14 cellular contexts compared by ENCODE assay signal in the genomic region with DNA sequence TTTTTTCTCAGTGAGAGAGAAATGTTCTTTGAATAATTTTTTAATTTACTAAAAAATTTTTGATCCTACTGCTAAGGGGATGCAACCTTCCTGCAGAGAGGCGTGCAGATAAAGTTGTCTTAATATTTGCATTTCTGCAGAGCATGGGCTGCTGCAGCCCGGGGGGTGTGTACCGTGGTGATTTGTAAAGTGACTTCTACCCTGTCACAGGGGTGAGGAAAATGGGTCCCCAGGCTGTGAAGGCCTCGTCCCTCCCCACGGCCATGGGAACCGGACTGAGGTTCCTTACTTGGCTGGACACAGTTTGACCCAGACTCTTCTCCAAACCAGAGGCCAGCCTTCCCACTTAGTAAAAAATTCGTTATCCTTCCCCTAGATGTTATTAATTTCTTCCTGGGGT. TPM values are rescaled to one million over a fixed set of nuclear protein-coding genes. Genes with fewer than 3 reads are reported as not detected.
DNase-seq lines count a peak whose midpoint lies in the region; ATAC-seq and TF ChIP-seq lines count a peak whose summit lies in the region.
"Had no signal": no experiment of that assay in that cellular context is flagged by ENCODE, and none has a peak within 500 bp of the region (broad histone marks: within the 10 kb centered on the region; RNA-seq: fewer than 3 reads in every experiment).

No MANE protein-coding gene starts in this region.

- WGBS in right cardiac atrium, result 60% methylated on average over 7 of the region's 7 CpGs

- no peaks in the 10 kb centered on the region for H4K20me1 ChIP-seq in neural progenitor cell (ENCODE audit: low read depth)

- no peaks in the 10 kb centered on the region for H3K27me3 ChIP-seq in right cardiac atrium (ENCODE audit: control insufficient read depth, insufficient read depth)
- no peaks in the 10 kb centered on the region for H3K27me3 ChIP-seq in Peyer's patch
- H3K27me3 ChIP-seq in neural progenitor cell, result no peaks in the 10 kb centered on the region

- H3K9me3 Mint-ChIP-seq in neural progenitor cell, result no peaks in the 10 kb centered on the region

- H3K79me2 ChIP-seq in neural progenitor cell (ENCODE audit: low read depth), result no peaks in the 10 kb centered on the region

- H3K27ac ChIP-seq in right cardiac atrium (ENCODE audit: low read length) (no peak overlapping the region), Peyer's patch (no peak overlapping the region), neural progenitor cell (no peak overlapping the region)

- DNase-seq in cardiac septum (ENCODE audit: low spot score) (peak; percentile 43), right cardiac atrium (no peak), Peyer's patch (peak in 2 of 3 donors; percentile 44 to 45), neural progenitor cell (ENCODE audit: low spot score) (no peak), NCI-H187 (lab: John Stamatoyannopoulos, UW) (no peak), GM13976 (ENCODE audit: low spot score) (no peak)
- no peak for DNase-seq in stimulated activated naive CD4-positive, alpha-beta T cell treated with Interleukin-2 at 50 U/mL for 16 hours (lab: John Stamatoyannopoulos, UW)
- DNase-seq: COR-L47, DMS153, IMR-90, NCI-H2029 had no signal

- H3K9ac ChIP-seq in neural progenitor cell, result no peak overlapping the region

- intact Hi-C loops in cardiac septum (cut with DNase I), result loop anchor here (5.0 kb wide), 1 partner anchor 1838 kb away; no protein-coding TSS in a partner anchor
- intact Hi-C loops in right cardiac atrium (cut with DNase I), result loop anchor here in 1 of 4 donors (5.0 kb wide), 1 partner anchor 1838 kb away; no protein-coding TSS in a partner anchor

- H3K36me3 Mint-ChIP-seq in neural progenitor cell, result no peaks in the 10 kb centered on the region

- no peak overlapping the region for H3K4me2 ChIP-seq in neural progenitor cell
- H3K4me2 ChIP-seq: A549 had no signal

- no peaks in the 10 kb centered on the region for H3K36me3 ChIP-seq in Peyer's patch
- no peaks in the 10 kb centered on the region for H3K36me3 ChIP-seq in neural progenitor cell

- no peak for TF ChIP-seq POLR2A in Peyer's patch (IDR thresholded peaks at IDR 0.05)

- H3K4me1 ChIP-seq in right cardiac atrium (ENCODE audit: control insufficient read depth, insufficient read depth, low read length), result peaks cover 4% of the 10 kb centered on the region
- no peaks in the 10 kb centered on the region for H3K4me1 ChIP-seq in Peyer's patch
- H3K4me1 ChIP-seq in neural progenitor cell, result peaks cover 6% of the 10 kb centered on the region

- H2AFZ ChIP-seq in neural progenitor cell (replicated peaks), result no peak overlapping the region

- H3K9me3 ChIP-seq in right cardiac atrium (ENCODE audit: control insufficient read depth, low read length) (no peaks in the 10 kb centered on the region), Peyer's patch (no peaks in the 10 kb centered on the region), neural progenitor cell (ENCODE audit: low read depth) (no peaks in the 10 kb centered on the region)
- H3K9me3 ChIP-seq: A549 had no signal

- H3K4me3 Mint-ChIP-seq in neural progenitor cell, result no peak overlapping the region
- H3K4me3 Mint-ChIP-seq: CD14-positive monocyte had no signal

- in situ Hi-C loops in GM13976 (cut with MboI; ENCODE audit: low sequenced_read_pairs, unreplicated experiment), result loop anchor here (25.0 kb wide), 1 partner anchor 903 kb away; no protein-coding TSS in a partner anchor

- H3K27me3 Mint-ChIP-seq in neural progenitor cell (ENCODE audit: insufficient read depth, low read depth), result peaks cover 20% of the 10 kb centered on the region

- ATAC-seq in right cardiac atrium (no peak), GM19023 (IDR thresholded peaks at IDR 0.05; ENCODE audit: unreplicated experiment) (no peak)

- H3K4me3 ChIP-seq in right cardiac atrium (ENCODE audit: low read length), result no peak overlapping the region
- no peak overlapping the region for H3K4me3 ChIP-seq in Peyer's patch
- no peak overlapping the region for H3K4me3 ChIP-seq in neural progenitor cell
- H3K4me3 ChIP-seq: A549 had no signal

- H3K4me1 Mint-ChIP-seq in neural progenitor cell, result peaks cover 54% of the 10 kb centered on the region

- H3K27ac Mint-ChIP-seq in neural progenitor cell, result peak overlapping the region; percentile 28

- H3F3A ChIP-seq in neural progenitor cell (ENCODE audit: low read depth), result no peaks in the 10 kb centered on the region

- no peak for TF ChIP-seq CTCF in Peyer's patch (IDR thresholded peaks at IDR 0.05)
- TF ChIP-seq CTCF in neural progenitor cell (IDR thresholded peaks at IDR 0.05), result no peak
- TF ChIP-seq CTCF in GM13976 (IDR thresholded peaks at IDR 0.05; ENCODE audit: borderline replicate concordance, control extremely low read depth, extremely low read depth, insufficient read depth, missing control alignments), result no peak

RNA-seq across cellular contexts. Expression of a gene that starts 9.5 kb away (rescaled TPM):
- 11.5 TPM for total RNA-seq in cardiac septum
- 10 to 100 TPM; 11.3 to 15.1 (median 13.2) TPM for total RNA-seq in right cardiac atrium
- polyA plus RNA-seq in right cardiac atrium, result 11.6 TPM
- 10 to 100 TPM; 20.1 to 37.1 (median 31.4) TPM for total RNA-seq in Peyer's patch
- 31.3 and 36.5 TPM in 2 replicates for total RNA-seq in neural progenitor cell (ENCODE audit: low replicate concordance)

RNA-seq across cellular contexts. Expression of a gene that starts 52.3 kb away (rescaled TPM):
- total RNA-seq in cardiac septum (2.9 TPM), right cardiac atrium (1 to 10 TPM; 2.9 to 6.1 (median 4.5) TPM), Peyer's patch (10 to 100 TPM in 3 of 4 donors, 1 to 10 TPM in 1; 6.8 to 22.8 (median 13.7) TPM), neural progenitor cell (ENCODE audit: low replicate concordance) (4.8 and 9.0 TPM in 2 replicates)
- 2.6 TPM for polyA plus RNA-seq in right cardiac atrium

RNA-seq across cellular contexts. Expression of a gene that starts 52.6 kb away (rescaled TPM):
- total RNA-seq in cardiac septum (32.0 TPM), right cardiac atrium (10 to 100 TPM; 33.2 to 41.2 (median 35.0) TPM), Peyer's patch (10 to 100 TPM; 42.9 to 64.5 (median 54.7) TPM), neural progenitor cell (ENCODE audit: low replicate concordance) (12.9 and 13.2 TPM in 2 replicates)
- 8.7 TPM for polyA plus RNA-seq in right cardiac atrium

Comparison
In these comparisons a context has a peak if more than half of its experiments do, and no peak if none do; other contexts are left out.
1. DNase-seq: peak in cardiac septum (single experiment) and Peyer's patch (2 of 3); none in right cardiac atrium (0 of 3), neural progenitor cell (single experiment), stimulated activated naive CD4-positive, alpha-beta T cell treated with Interleukin-2 at 50 U/mL for 16 hours (single experiment), NCI-H187 (0 of 2) and GM13976 (single experiment).